Comparison of ENCODE assay signal across 18 cellular contexts in genomic region chr7:116142374-116142773, GRCh38.
DNase-seq lines count a peak whose midpoint lies in the region; ATAC-seq and TF ChIP-seq lines count a peak whose summit lies in the region.
"Had no signal": no experiment of that assay in that cellular context is flagged by ENCODE, and none has a peak within 500 bp of the region (broad histone marks: within the 10 kb centered on the region; RNA-seq: fewer than 3 reads in every experiment).

No MANE protein-coding gene starts in this region.

- DNase-seq in activated CD8-positive, alpha-beta memory T cell treated with anti-CD3 and anti-CD28 coated beads, Interleukin-2, amount 10 ng/mL, durations not matched to agents 7 days and 5 days = no peak
- DNase-seq in activated CD8-positive, alpha-beta memory T cell treated with anti-CD3 and anti-CD28 coated beads, Interleukin-2, amount 50 U/mL, for 4 hours = no peak
- DNase-seq in GM23338 (ENCODE audit: low spot score) (no peak), HuH-7 (ENCODE audit: low spot score) (no peak)
- no peak for DNase-seq in T-helper 2 cell treated with Interferon-gamma antibody and Interleukin-4, amounts not matched to agents 5 μg/mL and 100 μg/mL, for 36 hours (ENCODE audit: low spot score)
- DNase-seq in activated CD4-positive, CD25-positive, alpha-beta regulatory T cell (lab: John Stamatoyannopoulos, UW) = no peak
- DNase-seq: C1 segment of cervical spinal cord, GDM1, NCI-H1694 treated with DMSO at 0.1 percent for 48 hours, NCI-H2227 treated with DMSO at 0.1 percent for 48 hours, NCI-H510A treated with DMSO at 0.1 percent for 48 hours, NCI-H82, PC-9, SIG-M5 had no signal

- no peaks in the 10 kb centered on the region for H3K9me2 ChIP-seq in GM23338 (ENCODE audit: insufficient read depth)

- no peak overlapping the region for H3K4me2 ChIP-seq in GM23338
- H3K4me2 ChIP-seq: A549, PC-9 had no signal

- H2AFZ ChIP-seq in GM23338 = 0 out of 2 replicates have a peak overlapping the region, but pooled peaks have one; percentile 67
- H2AFZ ChIP-seq: PC-9 had no signal

- peaks cover 26% of the 10 kb centered on the region for H3K36me3 Mint-ChIP-seq in activated CD8-positive, alpha-beta memory T cell treated with anti-CD3 and anti-CD28 coated beads, Interleukin-2, amount 10 ng/mL, durations not matched to agents 7 days and 5 days
- no peaks in the 10 kb centered on the region for H3K36me3 Mint-ChIP-seq in GM23338 (ENCODE audit: low read depth)
- H3K36me3 Mint-ChIP-seq in dendritic cell treated with granulocyte-macrophage colony-stimulating factor and Interleukin-4, amounts not matched to agents 40 ng/mL and 50 ng/mL, for 4 days (ENCODE audit: low read depth) = no peaks in the 10 kb centered on the region
- peaks cover 8% of the 10 kb centered on the region for H3K36me3 Mint-ChIP-seq in T-helper 2 cell treated with Interferon-gamma antibody and Interleukin-4, amounts not matched to agents 5 μg/mL and 100 μg/mL, for 36 hours (ENCODE audit: low read depth)
- H3K36me3 Mint-ChIP-seq: CD8-positive, alpha-beta memory T cell had no signal

- H3K79me2 ChIP-seq in GM23338 (replicated peaks; ENCODE audit: insufficient read depth) = no peaks in the 10 kb centered on the region

- TF ChIP-seq CTCF in GM23338 (conservative IDR thresholded peaks at IDR 0.05; ENCODE audit: low read depth in 2 of 2) = no peak

- H3K27ac ChIP-seq in GM23338 (ENCODE audit: low read depth) = no peak overlapping the region
- H3K27ac ChIP-seq: A549, PC-9, RWPE1 had no signal

- H3K27ac Mint-ChIP-seq in activated CD8-positive, alpha-beta memory T cell treated with anti-CD3 and anti-CD28 coated beads, Interleukin-2, amount 10 ng/mL, durations not matched to agents 7 days and 5 days = peak overlapping the region; percentile 7
- H3K27ac Mint-ChIP-seq in GM23338 = no peak overlapping the region
- peak overlapping the region; percentile 48 for H3K27ac Mint-ChIP-seq in dendritic cell treated with granulocyte-macrophage colony-stimulating factor and Interleukin-4, amounts not matched to agents 40 ng/mL and 50 ng/mL, for 4 days
- no peak overlapping the region for H3K27ac Mint-ChIP-seq in T-helper 2 cell treated with Interferon-gamma antibody and Interleukin-4, amounts not matched to agents 5 μg/mL and 100 μg/mL, for 36 hours

- H3K4me3 Mint-ChIP-seq in activated CD8-positive, alpha-beta memory T cell treated with anti-CD3 and anti-CD28 coated beads, Interleukin-2, amount 10 ng/mL, durations not matched to agents 7 days and 5 days = no peak overlapping the region
- H3K4me3 Mint-ChIP-seq in GM23338 = no peak overlapping the region
- H3K4me3 Mint-ChIP-seq in dendritic cell treated with granulocyte-macrophage colony-stimulating factor and Interleukin-4, amounts not matched to agents 40 ng/mL and 50 ng/mL, for 4 days = no peak overlapping the region
- no peak overlapping the region for H3K4me3 Mint-ChIP-seq in T-helper 2 cell treated with Interferon-gamma antibody and Interleukin-4, amounts not matched to agents 5 μg/mL and 100 μg/mL, for 36 hours
- H3K4me3 Mint-ChIP-seq: CD8-positive, alpha-beta memory T cell had no signal

- no peaks in the 10 kb centered on the region for H3K27me3 ChIP-seq in GM23338 (ENCODE audit: insufficient read depth)

- no peaks in the 10 kb centered on the region for H3F3A ChIP-seq in GM23338 (replicated peaks; ENCODE audit: low read depth)

- no peak for ATAC-seq in activated CD8-positive, alpha-beta memory T cell treated with anti-CD3 and anti-CD28 coated beads, Interleukin-2, amount 10 ng/mL, durations not matched to agents 7 days and 5 days
- no peak for ATAC-seq in GM23338
- ATAC-seq: A549 had no signal

- no peaks in the 10 kb centered on the region for H3K27me3 Mint-ChIP-seq in activated CD8-positive, alpha-beta memory T cell treated with anti-CD3 and anti-CD28 coated beads, Interleukin-2, amount 10 ng/mL, durations not matched to agents 7 days and 5 days
- no peaks in the 10 kb centered on the region for H3K27me3 Mint-ChIP-seq in GM23338 (ENCODE audit: insufficient read depth, low read depth, poor library complexity)
- peaks cover 4% of the 10 kb centered on the region for H3K27me3 Mint-ChIP-seq in dendritic cell treated with granulocyte-macrophage colony-stimulating factor and Interleukin-4, amounts not matched to agents 40 ng/mL and 50 ng/mL, for 4 days
- H3K27me3 Mint-ChIP-seq in T-helper 2 cell treated with Interferon-gamma antibody and Interleukin-4, amounts not matched to agents 5 μg/mL and 100 μg/mL, for 36 hours (ENCODE audit: low read depth) = peaks cover 4% of the 10 kb centered on the region
- H3K27me3 Mint-ChIP-seq: CD8-positive, alpha-beta memory T cell had no signal

- H4K20me1 ChIP-seq in GM23338 (replicated peaks; ENCODE audit: insufficient read depth) = no peaks in the 10 kb centered on the region

- H3K4me1 ChIP-seq in GM23338 (ENCODE audit: insufficient read depth) = no peaks in the 10 kb centered on the region

- no peaks in the 10 kb centered on the region for H3K9me3 Mint-ChIP-seq in activated CD8-positive, alpha-beta memory T cell treated with anti-CD3 and anti-CD28 coated beads, Interleukin-2, amount 10 ng/mL, durations not matched to agents 7 days and 5 days (ENCODE audit: low read depth)
- H3K9me3 Mint-ChIP-seq in GM23338 = no peaks in the 10 kb centered on the region
- H3K9me3 Mint-ChIP-seq in dendritic cell treated with granulocyte-macrophage colony-stimulating factor and Interleukin-4, amounts not matched to agents 40 ng/mL and 50 ng/mL, for 4 days = no peaks in the 10 kb centered on the region
- peaks cover 13% of the 10 kb centered on the region for H3K9me3 Mint-ChIP-seq in T-helper 2 cell treated with Interferon-gamma antibody and Interleukin-4, amounts not matched to agents 5 μg/mL and 100 μg/mL, for 36 hours
- H3K9me3 Mint-ChIP-seq: CD8-positive, alpha-beta memory T cell had no signal

- peaks cover 66% of the 10 kb centered on the region for H3K4me1 Mint-ChIP-seq in activated CD8-positive, alpha-beta memory T cell treated with anti-CD3 and anti-CD28 coated beads, Interleukin-2, amount 10 ng/mL, durations not matched to agents 7 days and 5 days
- no peaks in the 10 kb centered on the region for H3K4me1 Mint-ChIP-seq in GM23338
- H3K4me1 Mint-ChIP-seq in dendritic cell treated with granulocyte-macrophage colony-stimulating factor and Interleukin-4, amounts not matched to agents 40 ng/mL and 50 ng/mL, for 4 days (ENCODE audit: low read depth) = peaks cover 22% of the 10 kb centered on the region
- peaks cover 57% of the 10 kb centered on the region for H3K4me1 Mint-ChIP-seq in T-helper 2 cell treated with Interferon-gamma antibody and Interleukin-4, amounts not matched to agents 5 μg/mL and 100 μg/mL, for 36 hours (ENCODE audit: low read depth)

- CTCF ChIA-PET in activated CD8-positive, alpha-beta memory T cell treated with anti-CD3 and anti-CD28 coated beads, Interleukin-2, amount 10 ng/mL, durations not matched to agents 7 days and 5 days (lab: Charles Lee) = interaction anchor here (0.6 to 1.8 kb wide), 4 partner anchors 28 to 446 kb away, joined by 3 to 9 read pairs (median 5); no protein-coding TSS in a partner anchor

- no peak overlapping the region for H3K4me3 ChIP-seq in GM23338
- H3K4me3 ChIP-seq: A549, PC-9 had no signal

- H3K36me3 ChIP-seq in GM23338 (ENCODE audit: insufficient read depth) = no peaks in the 10 kb centered on the region

- intact Hi-C loops in dendritic cell treated with granulocyte-macrophage colony-stimulating factor and Interleukin-4, amounts not matched to agents 40 ng/mL and 50 ng/mL, for 4 days (cut with micrococcal nuclease) = no loop called here

TF ChIP-seq in GM23338, 12 proteins besides CTCF, POLR2A, EP300 and RAD21 (continues in another document):
- TF ChIP-seq CREB1 (CRISPR knock-in tag; IDR thresholded peaks at IDR 0.05; ENCODE audit: low read depth) (no peak), STAT1 (IDR thresholded peaks at IDR 0.05; ENCODE audit: unreplicated experiment) (no peak), ZNF331 (CRISPR knock-in tag; IDR thresholded peaks at IDR 0.05; ENCODE audit: low read depth) (no peak), EZH2phosphoT487 (IDR thresholded peaks at IDR 0.05; ENCODE audit: unreplicated experiment) (no peak), REST (IDR thresholded peaks at IDR 0.05; ENCODE audit: unreplicated experiment) (no peak), ZNF114 (CRISPR knock-in tag; IDR thresholded peaks at IDR 0.05) (no peak), EZH2 (IDR thresholded peaks at IDR 0.05; ENCODE audit: low read depth, unreplicated experiment) (no peak), NANOG (IDR thresholded peaks at IDR 0.05; ENCODE audit: borderline replicate concordance) (no peak), ETS1 (IDR thresholded peaks at IDR 0.05) (no peak)

Comparison
In these comparisons a context has a peak if more than half of its experiments do, and no peak if none do; other contexts are left out.
1. H3K27ac Mint-ChIP-seq: peak in activated CD8-positive, alpha-beta memory T cell treated with anti-CD3 and anti-CD28 coated beads, Interleukin-2, amount 10 ng/mL, durations not matched to agents 7 days and 5 days (single experiment) and dendritic cell treated with granulocyte-macrophage colony-stimulating factor and Interleukin-4, amounts not matched to agents 40 ng/mL and 50 ng/mL, for 4 days (single experiment); none in GM23338 (single experiment) and T-helper 2 cell treated with Interferon-gamma antibody and Interleukin-4, amounts not matched to agents 5 μg/mL and 100 μg/mL, for 36 hours (single experiment).